In genomic region chr2:47344890-47345583, GRCh38 we compare ENCODE assay signal across 1 cellular context.
TF ChIP-seq lines count a peak whose summit lies in the region.

No MANE protein-coding gene starts in this region.

TF ChIP-seq in HepG2, 621 proteins besides CTCF, POLR2A, EP300 and RAD21 (continued from another document and continues in another):
- TF ChIP-seq AFF4 (CRISPR knock-in tag; IDR thresholded peaks at IDR 0.05) (0 out of 2 replicates have a peak, but pooled peaks have one; percentile 27), ZNF30 (CRISPR knock-in tag; IDR thresholded peaks at IDR 0.05) (no peak), ZNF782 (CRISPR knock-in tag; IDR thresholded peaks at IDR 0.05; ENCODE audit: borderline replicate concordance) (peak; percentile 90; the same call in 1 of the 2 replicates), ZNF20 (CRISPR knock-in tag; IDR thresholded peaks at IDR 0.05) (peak; percentile 91; the same call in 1 of the 2 replicates), MLLT10 (CRISPR knock-in tag; IDR thresholded peaks at IDR 0.05) (no peak), ATRX (CRISPR knock-in tag; IDR thresholded peaks at IDR 0.05; ENCODE audit: borderline replicate concordance) (no peak), ZFP62 (CRISPR knock-in tag; IDR thresholded peaks at IDR 0.05) (no peak), ZNF282 (IDR thresholded peaks at IDR 0.05; ENCODE audit: partially characterized antibody) (no peak), ZNF121 (CRISPR knock-in tag; IDR thresholded peaks at IDR 0.05) (no peak; the same call in 1 of the 2 replicates), NFRKB (IDR thresholded peaks at IDR 0.05) (no peak), FOXP4 (CRISPR knock-in tag; IDR thresholded peaks at IDR 0.05) (peak; percentile 92), ZBTB25 (CRISPR knock-in tag; IDR thresholded peaks at IDR 0.05) (peak; percentile 38; the same call in 1 of the 2 replicates), RARA (CRISPR knock-in tag; IDR thresholded peaks at IDR 0.05) (peak; percentile 88), FOXJ3 (CRISPR knock-in tag; IDR thresholded peaks at IDR 0.05; ENCODE audit: borderline replicate concordance) (peak; percentile 36; the same call in 1 of the 2 replicates), ZBTB26 (CRISPR knock-in tag; IDR thresholded peaks at IDR 0.05; ENCODE audit: borderline replicate concordance) (peak; percentile 32; the same call in 1 of the 2 replicates), RBFOX2 (IDR thresholded peaks at IDR 0.05; ENCODE audit: low read depth, low read length) (peak; percentile 72), BRD4 (CRISPR knock-in tag; IDR thresholded peaks at IDR 0.05) (no peak), ZZZ3 (CRISPR knock-in tag; IDR thresholded peaks at IDR 0.05; ENCODE audit: borderline replicate concordance) (no peak; the same call in 1 of the 2 replicates), ZNF776 (CRISPR knock-in tag; IDR thresholded peaks at IDR 0.05) (no peak), ZNF138 (CRISPR knock-in tag; IDR thresholded peaks at IDR 0.05; ENCODE audit: low read depth) (no peak), TFDP1 (CRISPR knock-in tag; IDR thresholded peaks at IDR 0.05; ENCODE audit: borderline replicate concordance) (no peak; the same call in 1 of the 2 replicates), ZNF558 (CRISPR knock-in tag; IDR thresholded peaks at IDR 0.05; ENCODE audit: borderline replicate concordance) (no peak), ZSCAN21 (CRISPR knock-in tag; IDR thresholded peaks at IDR 0.05; ENCODE audit: borderline replicate concordance) (0 out of 2 replicates have a peak, but pooled peaks have one; percentile 50), ZFX (CRISPR knock-in tag; IDR thresholded peaks at IDR 0.05; ENCODE audit: low read depth) (peak; percentile 55; the same call in 1 of the 2 replicates), CREB3 (CRISPR knock-in tag; IDR thresholded peaks at IDR 0.05) (0 out of 2 replicates have a peak, but pooled peaks have one; percentile 56), ZNF205 (CRISPR knock-in tag; IDR thresholded peaks at IDR 0.05) (peak; percentile 48; the same call in 1 of the 2 replicates), MIXL1 (CRISPR knock-in tag; IDR thresholded peaks at IDR 0.05) (peak; percentile 58; the same call in 1 of the 2 replicates), SIX4 (CRISPR knock-in tag; IDR thresholded peaks at IDR 0.05) (peak; percentile 52; the same call in 1 of the 2 replicates), SNRNP70 (IDR thresholded peaks at IDR 0.05; ENCODE audit: low read depth, low read length) (no peak), FOXP1 (IDR thresholded peaks at IDR 0.05) (0 out of 2 replicates have a peak, but pooled peaks have one; percentile 33), FOXP1 (CRISPR knock-in tag; IDR thresholded peaks at IDR 0.05) (peak; percentile 76), DMAP1 (CRISPR knock-in tag; IDR thresholded peaks at IDR 0.05) (peak; percentile 91), RARG (CRISPR knock-in tag; IDR thresholded peaks at IDR 0.05; ENCODE audit: low read depth) (no peak), NR2F2 (IDR thresholded peaks at IDR 0.05; ENCODE audit: borderline replicate concordance, low read depth) (no peak; the same call in 1 of the 2 replicates), ZNF547 (CRISPR knock-in tag; IDR thresholded peaks at IDR 0.05) (no peak), NFIC (IDR thresholded peaks at IDR 0.05; ENCODE audit: low read length) (peak; percentile 74), NAIF1 (CRISPR knock-in tag; IDR thresholded peaks at IDR 0.05; ENCODE audit: borderline replicate concordance) (no peak), ZNF136 (CRISPR knock-in tag; IDR thresholded peaks at IDR 0.05; ENCODE audit: low read depth) (no peak), ATF6 (CRISPR knock-in tag; conservative IDR thresholded peaks at IDR 0.05) (no peak), ZBTB49 (CRISPR knock-in tag; IDR thresholded peaks at IDR 0.05; ENCODE audit: borderline replicate concordance) (no peak), ZNF207 (IDR thresholded peaks at IDR 0.05; ENCODE audit: borderline replicate concordance) (no peak), ZFP82 (CRISPR knock-in tag; IDR thresholded peaks at IDR 0.05; ENCODE audit: borderline replicate concordance) (no peak), NFKBIZ (CRISPR knock-in tag; IDR thresholded peaks at IDR 0.05) (peak; percentile 57; the same call in 1 of the 2 replicates), THAP8 (CRISPR knock-in tag; IDR thresholded peaks at IDR 0.05; ENCODE audit: borderline replicate concordance) (no peak), SYNCRIP (IDR thresholded peaks at IDR 0.05; ENCODE audit: insufficient read depth, low read depth, low read length) (no peak), REPIN1 (CRISPR knock-in tag; IDR thresholded peaks at IDR 0.05; ENCODE audit: borderline replicate concordance, low read depth) (peak; percentile 73; the same call in 1 of the 2 replicates), TBX3 (IDR thresholded peaks at IDR 0.05; ENCODE audit: borderline replicate concordance) (peak; percentile 43; the same call in 1 of the 2 replicates)
